Comparison of ENCODE assay signal across 15 cellular contexts in genomic region chr17:61459434-61459809, GRCh38. TPM values are rescaled to one million over a fixed set of nuclear protein-coding genes. Genes with fewer than 3 reads are reported as not detected.
A peak's percentile ranks its signal among the peaks of the same experiment; 100 is the strongest.
DNase-seq lines count a peak whose midpoint lies in the region; ATAC-seq, FAIRE-seq and TF ChIP-seq lines count a peak whose summit lies in the region.
"Had no signal": no experiment of that assay in that cellular context is flagged by ENCODE, and none has a peak within 500 bp of the region (broad histone marks: within the 10 kb centered on the region; RNA-seq: fewer than 3 reads in every experiment).

No MANE protein-coding gene starts in this region.

- ATAC-seq in HepG2 (no peak), right lobe of liver (no peak), lower lobe of right lung (no peak)

- no peak overlapping the region for H2AFZ ChIP-seq in HepG2 (ENCODE audit: low read length)

- DNase-seq in HepG2 (ENCODE audit: low spot score) (no peak), right lobe of liver (no peak), lower lobe of right lung (no peak), GM10266 (ENCODE audit: extremely low spot score) (no peak), NCI-H524 (lab: John Stamatoyannopoulos, UW) (no peak), iPS-NIHi7 (ENCODE audit: extremely low spot score) (no peak)
- DNase-seq: ACHN; CD4-positive, CD25-positive, alpha-beta regulatory T cell; DMS79; GOT3 had no signal

- intact Hi-C loops in HepG2 (cut with micrococcal nuclease; ENCODE audit: unreplicated experiment) = loop anchor here (5.0 kb wide), 1 partner anchor 33 kb away; no protein-coding TSS in a partner anchor
- intact Hi-C loops in right lobe of liver (cut with DNase I) = no loop called here
- intact Hi-C loops in lower lobe of right lung (cut with DNase I) = no loop called here

- TF ChIP-seq CTCF in HepG2 (CRISPR knock-in tag; IDR thresholded peaks at IDR 0.05) (no peak), right lobe of liver (IDR thresholded peaks at IDR 0.05) (no peak), lower lobe of right lung (IDR thresholded peaks at IDR 0.05) (no peak), subcutaneous adipose tissue (IDR thresholded peaks at IDR 0.05; ENCODE audit: low read depth) (peak; percentile 90), GM10266 (IDR thresholded peaks at IDR 0.05; ENCODE audit: control insufficient read depth, insufficient read depth, low read depth, missing control alignments) (no peak)

- POLR2A ChIA-PET in HepG2 (lab: Yijun Ruan, JAX) = no interaction called here

- no peak for TF ChIP-seq EP300 in HepG2 (IDR thresholded peaks at IDR 0.05; ENCODE audit: low read depth in 2 of 2, low read length in 2 of 2)
- no peak for TF ChIP-seq EP300 in HepG2 (CRISPR knock-in tag; IDR thresholded peaks at IDR 0.05; ENCODE audit: borderline replicate concordance)

- TF ChIP-seq POLR2A in HepG2 (IDR thresholded peaks at IDR 0.05; ENCODE audit: insufficient read depth in 1 of 2, low read depth in 2 of 2, low read length in 2 of 2) (no peak), right lobe of liver (IDR thresholded peaks at IDR 0.05) (no peak)

- H3K4me3 ChIP-seq in HepG2 (replicated peaks in 1 of 3; ENCODE audit: insufficient read depth in 1 of 3, low read depth in 2 of 3, low read length in 3 of 3) (no peak overlapping the region), right lobe of liver (no peak overlapping the region), lower lobe of right lung (peak overlapping the region; percentile 3)
- H3K4me3 ChIP-seq: BLaER1 treated with 17β-estradiol and CSF1 and Interleukin-3, amounts not matched to agents 10 nM and 100 nM had no signal

- H3K9ac ChIP-seq in HepG2 (ENCODE audit: insufficient read depth, low read depth, low read length) = no peak overlapping the region
- H3K9ac ChIP-seq: BLaER1 treated with 17β-estradiol and CSF1 and Interleukin-3, amounts not matched to agents 10 nM and 100 nM had no signal

- no peak overlapping the region for H3K4me2 ChIP-seq in HepG2 (ENCODE audit: low read depth, low read length)

- H3K79me2 ChIP-seq in HepG2 (ENCODE audit: insufficient read depth, low read length) = no peaks in the 10 kb centered on the region

- FAIRE-seq in HepG2 (lab: Jason Lieb, UNC) = no peak
- FAIRE-seq: GM12892 had no signal

- BruUV-seq in HepG2 (replicated peaks; lab: Mats Ljungman, UMichigan) = no TSS peak

- H3K27me3 ChIP-seq in HepG2 (ENCODE audit: control insufficient read depth in 1 of 2, insufficient read depth in 2 of 2, low read length in 2 of 2) (no peaks in the 10 kb centered on the region), right lobe of liver (peaks cover 10 to 33% of the 10 kb centered on the region in 2 donors), lower lobe of right lung (ENCODE audit: low read depth) (peaks cover 83% of the 10 kb centered on the region)

- H3K4me1 ChIP-seq in HepG2 (ENCODE audit: insufficient read depth, low read length) (peaks cover 77% of the 10 kb centered on the region), right lobe of liver (peaks cover 0 to 7% (median 0%) of the 10 kb centered on the region in 4 donors), lower lobe of right lung (peaks cover 28% of the 10 kb centered on the region)

- H4K20me1 ChIP-seq in HepG2 (ENCODE audit: insufficient read depth, low read length) = no peaks in the 10 kb centered on the region
- H4K20me1 ChIP-seq: BLaER1 treated with 17β-estradiol and CSF1 and Interleukin-3, amounts not matched to agents 10 nM and 100 nM had no signal

- H3K27ac ChIP-seq in HepG2 (ENCODE audit: extremely low read length, insufficient read depth, low read length) = no peak overlapping the region
- H3K27ac ChIP-seq in right lobe of liver = no peak overlapping the region
- peak overlapping the region; percentile 49 for H3K27ac ChIP-seq in lower lobe of right lung
- H3K27ac ChIP-seq: BLaER1 treated with 17β-estradiol and CSF1 and Interleukin-3, amounts not matched to agents 10 nM and 100 nM had no signal

- H3K9me3 ChIP-seq in HepG2 (ENCODE audit: low read length) (no peaks in the 10 kb centered on the region), right lobe of liver (no peaks in the 10 kb centered on the region), lower lobe of right lung (no peaks in the 10 kb centered on the region)

- CTCF ChIA-PET in HepG2 (lab: Yijun Ruan, JAX; ENCODE audit: low intra/inter-chr PET ratio, low total read pairs) = no interaction called here

- no peaks in the 10 kb centered on the region for H3K36me3 ChIP-seq in HepG2 (replicated peaks in 1 of 2; ENCODE audit: control insufficient read depth in 1 of 2, insufficient read depth in 2 of 2, low read length in 2 of 2)
- H3K36me3 ChIP-seq in right lobe of liver = no peaks in the 10 kb centered on the region
- no peaks in the 10 kb centered on the region for H3K36me3 ChIP-seq in lower lobe of right lung

- no peak for TF ChIP-seq RAD21 in HepG2 (CRISPR knock-in tag; IDR thresholded peaks at IDR 0.05)

- in situ Hi-C loops in HepG2 (cut with HindIII; ENCODE audit: extremely low pct_ligation_motif_present, low pct_unique_long_range_greater_than_20kb) = no loop called here

TF ChIP-seq in HepG2, 621 proteins besides CTCF, POLR2A, EP300 and RAD21 (continues in another document):
- no peak for TF ChIP-seq ZNF674 (CRISPR knock-in tag; IDR thresholded peaks at IDR 0.05; ENCODE audit: low read depth)
- no peak for TF ChIP-seq NR2F2 (IDR thresholded peaks at IDR 0.05; ENCODE audit: borderline replicate concordance, low read depth)

RNA-seq across cellular contexts. Expression of gene TBX4, which starts 7.2 kb away (rescaled TPM):
- total RNA-seq in HepG2 (2016; rRNA removed; fragmentation: Illumina TruSeq; extraction: Trizol) (0.86 and 1.1 TPM in 2 replicates), right lobe of liver (not detected), lower lobe of right lung (22.3 TPM), subcutaneous adipose tissue (1 to 10 TPM in 2 of 4 donors, not detected in 2; 1.1 to 4.7 TPM)
- 0.10 and 0.35 TPM in 2 replicates for total RNA-seq in HepG2 (2016; cell fraction: cytosol; rRNA removed; fragmentation: Illumina TruSeq; extraction: Trizol; ENCODE audit: low read depth)
- 0.92 and 1.3 TPM in 2 replicates for total RNA-seq in HepG2 (2016; cell fraction: insoluble cytoplasmic fraction; rRNA removed; fragmentation: Illumina TruSeq; extraction: Trizol)
- total RNA-seq in HepG2 (2016; cell fraction: membrane; rRNA removed; fragmentation: Illumina TruSeq; extraction: Trizol) = 1.1 and 1.5 TPM in 2 replicates
- total RNA-seq in HepG2 (2016; cell fraction: nucleus; rRNA removed; fragmentation: Illumina TruSeq; extraction: Trizol) = 1.1 and 1.3 TPM in 2 replicates
- polyA plus RNA-seq in HepG2 (2011; rRNA removed) = 0.11 and 0.17 TPM in 2 replicates
- polyA plus RNA-seq in HepG2 (2011; cell fraction: cytosol; rRNA removed) = 0.05 and 0.09 TPM in 2 replicates
- polyA plus RNA-seq in HepG2 (2011; cell fraction: nucleus; rRNA removed) = 0.29 and 0.48 TPM in 2 replicates
- 0.15 and 0.40 TPM in 2 replicates for polyA plus RNA-seq in HepG2 (2012)
- polyA plus RNA-seq in HepG2 (2016; cell fraction: cytosol; fragmentation: Illumina TruSeq; extraction: Trizol; ENCODE audit: low read depth) = 0.14 and 0.16 TPM in 2 replicates
- polyA plus RNA-seq in HepG2 (2016; cell fraction: insoluble cytoplasmic fraction; fragmentation: Illumina TruSeq; extraction: Trizol; ENCODE audit: low read depth) = 1.2 and 1.7 TPM in 2 replicates
- polyA plus RNA-seq in HepG2 (2016; cell fraction: membrane; fragmentation: Illumina TruSeq; extraction: Trizol; ENCODE audit: low read depth) = 0.49 and 0.62 TPM in 2 replicates
- 1.8 and 2.4 TPM in 2 replicates for polyA plus RNA-seq in HepG2 (2016; cell fraction: nucleus; fragmentation: Illumina TruSeq; extraction: Trizol; ENCODE audit: insufficient read depth, low read depth)
- not detected in 2 replicates for polyA minus RNA-seq in HepG2 (2011; rRNA and poly(A)+ RNA removed; ENCODE audit: low replicate concordance)
- polyA minus RNA-seq in HepG2 (2011; cell fraction: cytosol; rRNA and poly(A)+ RNA removed) = not detected in 2 replicates
- polyA minus RNA-seq in HepG2 (2011; cell fraction: nucleus; rRNA and poly(A)+ RNA removed) = not detected in 2 replicates
- total RNA-seq: CD4-positive, CD25-positive, alpha-beta regulatory T cell; H9; HT1080 had no signal
- polyA plus RNA-seq: CD4-positive, CD25-positive, alpha-beta regulatory T cell had no signal

RNA-seq across cellular contexts. Expression of gene TBX2, which starts 59.8 kb away (rescaled TPM):
- total RNA-seq in HepG2 (2016; rRNA removed; fragmentation: Illumina TruSeq; extraction: Trizol) (10.2 and 15.3 TPM in 2 replicates), right lobe of liver (1 to 10 TPM; 1.9 to 4.4 (median 2.7) TPM), lower lobe of right lung (83.3 TPM), subcutaneous adipose tissue (10 to 100 TPM in 1 of 4 donors, 1 to 10 TPM in 3; 2.5 to 16.2 (median 4.1) TPM)
- total RNA-seq in HepG2 (2016; cell fraction: cytosol; rRNA removed; fragmentation: Illumina TruSeq; extraction: Trizol; ENCODE audit: low read depth) = 3.7 TPM in 2 replicates
- 8.3 and 14.7 TPM in 2 replicates for total RNA-seq in HepG2 (2016; cell fraction: insoluble cytoplasmic fraction; rRNA removed; fragmentation: Illumina TruSeq; extraction: Trizol)
- total RNA-seq in HepG2 (2016; cell fraction: membrane; rRNA removed; fragmentation: Illumina TruSeq; extraction: Trizol) = 9.6 and 10.4 TPM in 2 replicates
- total RNA-seq in HepG2 (2016; cell fraction: nucleus; rRNA removed; fragmentation: Illumina TruSeq; extraction: Trizol) = 10.9 and 12.4 TPM in 2 replicates
- 2.8 and 3.0 TPM in 2 replicates for polyA plus RNA-seq in HepG2 (2011; rRNA removed)
- polyA plus RNA-seq in HepG2 (2011; cell fraction: cytosol; rRNA removed) = 1.9 and 3.7 TPM in 2 replicates
- 9.5 and 10.4 TPM in 2 replicates for polyA plus RNA-seq in HepG2 (2011; cell fraction: nucleus; rRNA removed)
- polyA plus RNA-seq in HepG2 (2012) = 1.0 and 1.6 TPM in 2 replicates
- 2.8 and 3.6 TPM in 2 replicates for polyA plus RNA-seq in HepG2 (2016; cell fraction: cytosol; fragmentation: Illumina TruSeq; extraction: Trizol; ENCODE audit: low read depth)
- 13.1 and 15.6 TPM in 2 replicates for polyA plus RNA-seq in HepG2 (2016; cell fraction: insoluble cytoplasmic fraction; fragmentation: Illumina TruSeq; extraction: Trizol; ENCODE audit: low read depth)
- 8.1 and 8.9 TPM in 2 replicates for polyA plus RNA-seq in HepG2 (2016; cell fraction: membrane; fragmentation: Illumina TruSeq; extraction: Trizol; ENCODE audit: low read depth)
- polyA plus RNA-seq in HepG2 (2016; cell fraction: nucleus; fragmentation: Illumina TruSeq; extraction: Trizol; ENCODE audit: insufficient read depth, low read depth) = 26.2 and 30.9 TPM in 2 replicates
- 3.0 and 6.9 TPM in 2 replicates for polyA minus RNA-seq in HepG2 (2011; rRNA and poly(A)+ RNA removed; ENCODE audit: low replicate concordance)
- 1.5 and 2.4 TPM in 2 replicates for polyA minus RNA-seq in HepG2 (2011; cell fraction: cytosol; rRNA and poly(A)+ RNA removed)
- 4.9 and 5.3 TPM in 2 replicates for polyA minus RNA-seq in HepG2 (2011; cell fraction: nucleus; rRNA and poly(A)+ RNA removed)
- total RNA-seq: CD4-positive, CD25-positive, alpha-beta regulatory T cell; H9 had no signal
- polyA plus RNA-seq: CD4-positive, CD25-positive, alpha-beta regulatory T cell had no signal
